ENCODE assay signal across 1 cellular context in genomic region chr19:57527136-57527881, GRCh38.
TF ChIP-seq lines count a peak whose summit lies in the region.

TSS of gene ZNF549 (plus strand) at chr19:57527356. CDS start at chr19:57527574, 218 bp downstream.

TF ChIP-seq in HepG2, 621 proteins besides CTCF, POLR2A, EP300 and RAD21 (continued from another document and continues in another):
- TF ChIP-seq ZNF512 (CRISPR knock-in tag; IDR thresholded peaks at IDR 0.05): no peak
- TF ChIP-seq ZHX2 (IDR thresholded peaks at IDR 0.05; ENCODE audit: low read depth): peak; percentile 91
- no peak for TF ChIP-seq ZHX2 (CRISPR knock-in tag; IDR thresholded peaks at IDR 0.05; ENCODE audit: borderline replicate concordance)
- peak; percentile 46 for TF ChIP-seq TBL1XR1 (IDR thresholded peaks at IDR 0.05; ENCODE audit: borderline replicate concordance, low read length, partially characterized antibody)
- TF ChIP-seq CREB1 (IDR thresholded peaks at IDR 0.05): peak; percentile 85
- peak; percentile 93 for TF ChIP-seq CREB1 (CRISPR knock-in tag; IDR thresholded peaks at IDR 0.05)
- no peak for TF ChIP-seq ZNF18 (CRISPR knock-in tag; IDR thresholded peaks at IDR 0.05; ENCODE audit: insufficient replicate concordance)
- TF ChIP-seq HMGXB3 (CRISPR knock-in tag; IDR thresholded peaks at IDR 0.05; ENCODE audit: borderline replicate concordance): peak; percentile 98
- TF ChIP-seq HNF4A (CRISPR knock-in tag; IDR thresholded peaks at IDR 0.05): no peak
- no peak for TF ChIP-seq LBX2 (CRISPR knock-in tag; IDR thresholded peaks at IDR 0.05; ENCODE audit: borderline replicate concordance)
- TF ChIP-seq YY1 (IDR thresholded peaks at IDR 0.05; ENCODE audit: insufficient read depth, insufficient replicate concordance, low read depth, low read length): peak; percentile 61
- no peak for TF ChIP-seq ZBTB33 (CRISPR knock-in tag; IDR thresholded peaks at IDR 0.05)
- no peak for TF ChIP-seq ZNF275 (CRISPR knock-in tag; IDR thresholded peaks at IDR 0.05; ENCODE audit: borderline replicate concordance)
- no peak for TF ChIP-seq DNMT3B (CRISPR knock-in tag; conservative IDR thresholded peaks at IDR 0.05)
- TF ChIP-seq RXRB (CRISPR knock-in tag; IDR thresholded peaks at IDR 0.05; ENCODE audit: borderline replicate concordance): peak; percentile 52; the same call in 1 of the 2 replicates
- TF ChIP-seq FOXK2 (IDR thresholded peaks at IDR 0.05): no peak
- peak; percentile 32; the same call in 1 of the 2 replicates for TF ChIP-seq ATF2 (CRISPR knock-in tag; IDR thresholded peaks at IDR 0.05)
- TF ChIP-seq XRCC5 (optimal IDR thresholded peaks at IDR 0.05; ENCODE audit: low read length): peak; percentile 85
- TF ChIP-seq KLF13 (CRISPR knock-in tag; IDR thresholded peaks at IDR 0.05): peak; percentile 89; the same call in 1 of the 2 replicates
- 0 out of 2 replicates have a peak, but pooled peaks have one; percentile 39 for TF ChIP-seq ZKSCAN8 (CRISPR knock-in tag; IDR thresholded peaks at IDR 0.05; ENCODE audit: borderline replicate concordance)
- no peak for TF ChIP-seq SRSF4 (IDR thresholded peaks at IDR 0.05; ENCODE audit: low read depth, low read length, poor library complexity, severe bottlenecking)
- TF ChIP-seq ZNF768 (CRISPR knock-in tag; IDR thresholded peaks at IDR 0.05): peak; percentile 66; the same call in 1 of the 2 replicates
- no peak for TF ChIP-seq IRF1 (CRISPR knock-in tag; IDR thresholded peaks at IDR 0.05; ENCODE audit: low read depth)
- peak; percentile 88 for TF ChIP-seq SALL1 (CRISPR knock-in tag; IDR thresholded peaks at IDR 0.05)
- TF ChIP-seq ZNF3 (CRISPR knock-in tag; IDR thresholded peaks at IDR 0.05): no peak
- TF ChIP-seq PRDM15 (CRISPR knock-in tag; IDR thresholded peaks at IDR 0.05): peak; percentile 86
- no peak for TF ChIP-seq ZNF577 (CRISPR knock-in tag; IDR thresholded peaks at IDR 0.05; ENCODE audit: borderline replicate concordance, low read depth)
